8 cellular contexts compared by ENCODE assay signal in the genomic region with DNA sequence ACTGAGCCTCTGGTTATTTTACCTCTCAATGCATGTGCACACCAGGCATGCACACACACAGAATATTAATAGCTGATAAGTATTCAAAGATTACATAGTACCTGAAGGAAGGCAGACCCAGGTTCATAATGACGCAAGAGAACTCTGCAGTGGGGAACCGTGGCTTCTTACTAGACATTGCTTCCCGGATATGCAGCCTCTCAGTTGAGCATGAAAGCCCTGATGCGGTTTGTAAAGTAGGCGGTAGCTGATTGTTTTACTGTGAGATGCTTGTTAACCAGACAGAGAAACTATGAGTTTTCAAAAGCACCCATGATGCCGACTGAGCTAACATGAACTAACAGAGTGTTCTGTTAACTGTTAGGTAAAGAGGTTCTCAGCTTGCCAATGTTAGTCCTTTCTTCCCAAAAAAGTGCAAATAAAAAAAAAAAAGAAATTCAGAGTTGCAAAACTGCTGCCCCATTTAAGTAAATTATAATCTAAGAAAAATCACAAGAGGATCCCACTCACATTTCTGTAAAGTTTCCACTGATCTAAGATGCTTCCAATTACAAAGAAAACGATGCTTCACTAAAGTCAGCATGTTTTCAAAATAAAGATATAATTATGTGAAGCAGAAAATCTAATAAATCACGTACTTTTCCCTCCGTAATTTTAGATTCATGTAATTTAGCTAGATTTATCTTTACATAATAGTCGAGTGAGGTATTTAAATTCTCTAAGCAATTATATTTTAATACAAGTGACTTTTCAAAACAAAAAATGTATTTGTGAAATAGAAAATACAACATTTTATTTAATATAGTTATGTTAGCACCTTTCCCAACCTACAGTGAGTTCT. TPM values are rescaled to one million over a fixed set of nuclear protein-coding genes. Genes with fewer than 3 reads are reported as not detected.
DNase-seq lines count a peak whose midpoint lies in the region; ATAC-seq and FAIRE-seq lines count a peak whose summit lies in the region.

No MANE protein-coding gene starts in this region.

- H3K4me3 Mint-ChIP-seq in activated T-helper 17 cell treated with anti-CD3 and anti-CD28 coated beads, Interleukin-2, amount 50 U/mL, for 72 hours: peak overlapping the region; percentile 63
- no peak overlapping the region for H3K4me3 Mint-ChIP-seq in memory B cell

- peak; percentile 86 for ATAC-seq in activated T-helper 17 cell treated with anti-CD3 and anti-CD28 coated beads, Interleukin-2, amount 50 U/mL, for 72 hours (replicated peaks)
- ATAC-seq in memory B cell (ENCODE audit: low read depth) (peak; percentile 69), HG02588 (IDR thresholded peaks at IDR 0.05; ENCODE audit: unreplicated experiment) (no peak), HG02852 (IDR thresholded peaks at IDR 0.05; ENCODE audit: unreplicated experiment) (no peak), HG02938 (IDR thresholded peaks at IDR 0.05; ENCODE audit: unreplicated experiment) (no peak)

- H3K27ac Mint-ChIP-seq in activated T-helper 17 cell treated with anti-CD3 and anti-CD28 coated beads, Interleukin-2, amount 50 U/mL, for 72 hours: peak overlapping the region; percentile 28
- no peak overlapping the region for H3K27ac Mint-ChIP-seq in memory B cell

- peaks cover 50% of the 10 kb centered on the region for H3K27me3 Mint-ChIP-seq in activated T-helper 17 cell treated with anti-CD3 and anti-CD28 coated beads, Interleukin-2, amount 50 U/mL, for 72 hours
- peaks cover 21% of the 10 kb centered on the region for H3K27me3 Mint-ChIP-seq in memory B cell

- peak; percentile 6 to 79 (median 56) for DNase-seq in stimulated activated naive CD4-positive, alpha-beta T cell (lab: John Stamatoyannopoulos, UW)
- no peak for DNase-seq in stimulated activated naive CD4-positive, alpha-beta T cell treated with Interleukin-2 at 50 U/mL for 16 hours (lab: John Stamatoyannopoulos, UW)
- DNase-seq in memory B cell (ENCODE audit: low spot score in 2 of 2): no peak
- DNase-seq in HTR-8/SVneo (ENCODE audit: insufficient read length, low spot score): no peak

- peaks cover 5% of the 10 kb centered on the region for H3K4me1 Mint-ChIP-seq in activated T-helper 17 cell treated with anti-CD3 and anti-CD28 coated beads, Interleukin-2, amount 50 U/mL, for 72 hours
- peaks cover 2% of the 10 kb centered on the region for H3K4me1 Mint-ChIP-seq in memory B cell

- no peaks in the 10 kb centered on the region for H3K9me3 Mint-ChIP-seq in activated T-helper 17 cell treated with anti-CD3 and anti-CD28 coated beads, Interleukin-2, amount 50 U/mL, for 72 hours
- no peaks in the 10 kb centered on the region for H3K9me3 Mint-ChIP-seq in memory B cell

- no peak for FAIRE-seq in HTR-8/SVneo (lab: Jason Lieb, UNC)

- H3K36me3 Mint-ChIP-seq in activated T-helper 17 cell treated with anti-CD3 and anti-CD28 coated beads, Interleukin-2, amount 50 U/mL, for 72 hours (ENCODE audit: low read depth): peaks cover 13% of the 10 kb centered on the region
- H3K36me3 Mint-ChIP-seq in memory B cell: no peaks in the 10 kb centered on the region

RNA-seq across cellular contexts. Expression of a gene that starts 2.2 kb away (rescaled TPM):
- 10 to 100 TPM in 1 of 2 donors, 1 to 10 TPM in 1; 3.0 to 12.7 TPM for total RNA-seq in activated T-helper 17 cell treated with anti-CD3 and anti-CD28 coated beads, Interleukin-2, amount 50 U/mL, for 72 hours

Comparison
In these comparisons a context has a peak if more than half of its experiments do, and no peak if none do; other contexts are left out.
1. DNase-seq: peak in stimulated activated naive CD4-positive, alpha-beta T cell (6 of 6); none in stimulated activated naive CD4-positive, alpha-beta T cell treated with Interleukin-2 at 50 U/mL for 16 hours (single experiment), memory B cell (0 of 2) and HTR-8/SVneo (single experiment).
2. ATAC-seq: peak in activated T-helper 17 cell treated with anti-CD3 and anti-CD28 coated beads, Interleukin-2, amount 50 U/mL, for 72 hours (single experiment) and memory B cell (single experiment); none in HG02588 (single experiment), HG02852 (single experiment) and HG02938 (single experiment).